18 cellular contexts compared by ENCODE assay signal in the genomic region with DNA sequence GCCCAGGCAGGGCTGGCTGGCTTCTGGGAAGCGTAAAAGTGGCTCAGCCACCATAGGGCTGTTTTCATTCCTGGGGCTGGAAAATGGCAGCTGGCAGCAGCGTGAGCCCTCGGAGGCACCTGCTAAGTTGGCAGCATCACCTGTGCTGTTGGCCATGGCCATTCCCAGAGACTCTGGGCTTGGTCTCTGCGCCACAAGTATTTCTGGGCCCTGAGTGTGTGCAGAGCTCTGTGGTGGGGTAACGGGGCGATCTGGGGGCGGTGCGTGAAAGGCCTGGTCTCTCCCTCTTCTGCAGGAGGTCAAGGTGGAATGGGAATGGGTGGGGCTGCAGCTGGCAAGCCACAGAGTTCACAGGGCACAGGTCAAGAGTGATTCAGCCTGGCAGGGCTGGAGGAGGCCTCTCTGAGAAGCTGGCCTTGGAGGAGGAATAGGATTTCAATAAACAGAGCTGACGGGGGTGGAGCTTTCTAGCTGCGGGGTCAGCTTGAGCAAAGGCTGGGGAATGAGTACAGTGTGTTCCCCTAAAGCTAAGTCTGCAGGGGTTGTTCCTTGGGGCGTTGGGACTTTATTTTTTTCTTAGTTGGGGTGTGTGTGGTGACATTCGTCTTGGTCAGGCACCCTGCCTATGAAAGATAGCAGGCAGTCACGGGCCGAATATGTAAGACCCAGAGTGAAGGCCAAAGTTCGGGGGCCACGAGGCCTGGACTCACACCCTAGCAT. TPM values are rescaled to one million over a fixed set of nuclear protein-coding genes. Genes with fewer than 3 reads are reported as not detected.
DNase-seq lines count a peak whose midpoint lies in the region; ATAC-seq lines count a peak whose summit lies in the region.
"Had no signal": no experiment of that assay in that cellular context is flagged by ENCODE, and none has a peak within 500 bp of the region (broad histone marks: within the 10 kb centered on the region; RNA-seq: fewer than 3 reads in every experiment).

No MANE protein-coding gene starts in this region.

- no peak overlapping the region for H2BK12ac ChIP-seq in mesenchymal stem cell (ENCODE audit: low read length in 2 of 2)

- 79% methylated on average over 14 of the region's 16 CpGs for WGBS in mesenchymal stem cell

- peaks cover 49 to 87% of the 10 kb centered on the region in 2 experiments for H3K27me3 ChIP-seq in mesenchymal stem cell (ENCODE audit: control insufficient read depth in 1 of 2, insufficient read depth in 1 of 2, low read length in 2 of 2)

- H4K8ac ChIP-seq in mesenchymal stem cell (ENCODE audit: low read length), result no peak overlapping the region

- peak overlapping the region; percentile 63 for H4K91ac ChIP-seq in mesenchymal stem cell (ENCODE audit: low read length)

- H3K4me1 ChIP-seq in mesenchymal stem cell (ENCODE audit: control insufficient read depth, insufficient read depth, low read depth, low read length), result peaks cover 4% of the 10 kb centered on the region

- no peak overlapping the region for H3K23ac ChIP-seq in mesenchymal stem cell (ENCODE audit: low read length in 2 of 2)

- H3K27ac ChIP-seq in mesenchymal stem cell (ENCODE audit: low read length, poor library complexity, severe bottlenecking), result no peak overlapping the region
- peak overlapping the region; percentile 30 for H3K27ac ChIP-seq in temporal lobe (ENCODE audit: low read depth, low read length)
- H3K27ac ChIP-seq: HL-60 had no signal

- no peak overlapping the region for H2AFZ ChIP-seq in mesenchymal stem cell (ENCODE audit: low read depth, low read length)

- H2AK5ac ChIP-seq in mesenchymal stem cell (ENCODE audit: low read length, severe bottlenecking), result no peak overlapping the region

- no peak overlapping the region for H2BK5ac ChIP-seq in mesenchymal stem cell (ENCODE audit: low read depth, low read length, poor library complexity, severe bottlenecking)

- H3K9ac ChIP-seq in mesenchymal stem cell (ENCODE audit: low read length), result no peak overlapping the region

- H3K4me3 ChIP-seq in mesenchymal stem cell (ENCODE audit: insufficient read depth in 1 of 2, low read depth in 1 of 2, low read length in 2 of 2), result no peak overlapping the region

- no peak overlapping the region for H3K14ac ChIP-seq in mesenchymal stem cell (ENCODE audit: low read length in 2 of 2)

- H3K36me3 ChIP-seq in mesenchymal stem cell (ENCODE audit: control insufficient read depth in 1 of 2, insufficient read depth in 2 of 2, low read depth in 1 of 2, low read length in 2 of 2), result no peaks in the 10 kb centered on the region

- no peak overlapping the region for H3K4me2 ChIP-seq in mesenchymal stem cell (ENCODE audit: low read length, poor library complexity, severe bottlenecking)

- H3K9me3 ChIP-seq in mesenchymal stem cell (ENCODE audit: control insufficient read depth, low read length), result no peaks in the 10 kb centered on the region

- no peaks in the 10 kb centered on the region for H3K79me1 ChIP-seq in mesenchymal stem cell (replicated peaks; ENCODE audit: low read length, poor library complexity, severe bottlenecking)

- H2BK120ac ChIP-seq in mesenchymal stem cell (ENCODE audit: low read depth, low read length), result peak overlapping the region; percentile 4

- H3K4ac ChIP-seq in mesenchymal stem cell (ENCODE audit: low read depth in 1 of 2, low read length in 2 of 2), result no peak overlapping the region

- peak; percentile 10 for DNase-seq in NCI-H2227 treated with DMSO at 0.1 percent for 48 hours (lab: John Stamatoyannopoulos, UW)
- no peak for DNase-seq in NCI-H2227 (lab: John Stamatoyannopoulos, UW; ENCODE audit: unreplicated experiment)
- DNase-seq in cerebellar cortex (ENCODE audit: low spot score), result peak; percentile 89
- peak; percentile 42 for DNase-seq in mesenchymal stem cell
- no peak for DNase-seq in GDM1 (lab: John Stamatoyannopoulos, UW)
- DNase-seq in NCI-H526 treated with DMSO at 0.1 percent for 48 hours (lab: John Stamatoyannopoulos, UW), result no peak
- DNase-seq: activated CD4-positive, alpha-beta T cell treated with anti-CD3 and anti-CD28 coated beads for 1 hour; activated T-cell treated with anti-CD3 and anti-CD28 coated beads, Interleukin-2, amount 50 U/mL, for 4 hours; CD8-positive, alpha-beta memory T cell; effector CD4-positive, alpha-beta T cell; naive thymus-derived CD4-positive, alpha-beta T cell; NCI-H446 treated with DMSO at 0.1 percent for 48 hours had no signal

- H3K18ac ChIP-seq in mesenchymal stem cell (ENCODE audit: low read depth in 1 of 2, low read length in 2 of 2), result peak overlapping the region in 1 of 2 experiments; percentile 49

- no peak for ATAC-seq in GM18498 (IDR thresholded peaks at IDR 0.05; ENCODE audit: unreplicated experiment)
- ATAC-seq: activated T-cell treated with anti-CD3 and anti-CD28 coated beads, Interleukin-2, amount 50 U/mL, for 4 hours; naive thymus-derived CD4-positive, alpha-beta T cell had no signal

- no peak overlapping the region for H2BK15ac ChIP-seq in mesenchymal stem cell (ENCODE audit: low read depth, poor library complexity, severe bottlenecking)

RNA-seq across cellular contexts. Expression of gene NTSR2, which starts 10.3 kb away (rescaled TPM):
- not detected for polyA plus RNA-seq in mesenchymal stem cell (2013, experiment 1 of 2)
- not detected for polyA plus RNA-seq in mesenchymal stem cell (2013, experiment 2 of 2)
- 0.25 TPM for total RNA-seq in temporal lobe
- total RNA-seq: A673; activated T-cell treated with anti-CD3 and anti-CD28 coated beads, Interleukin-2, amount 50 U/mL, for 4 hours; CD8-positive, alpha-beta memory T cell; naive thymus-derived CD4-positive, alpha-beta T cell; T-helper 1 cell treated with Interleukin-12 subunit alpha and Interleukin-12 subunit beta and Interleukin-4 antibody, amounts not matched to agents 30 ng/mL and 1 ng/mL, for 36 hours had no signal
- polyA plus RNA-seq: CD8-positive, alpha-beta memory T cell; keratinocyte; naive thymus-derived CD4-positive, alpha-beta T cell had no signal

Comparison
In these comparisons a context has a peak if more than half of its experiments do, and no peak if none do; other contexts are left out.
1. DNase-seq: peak in NCI-H2227 treated with DMSO at 0.1 percent for 48 hours (single experiment), cerebellar cortex (single experiment) and mesenchymal stem cell (single experiment); none in NCI-H2227 (single experiment), GDM1 (single experiment) and NCI-H526 treated with DMSO at 0.1 percent for 48 hours (single experiment).